Comparison of ENCODE assay signal across 19 cellular contexts in the genomic region with DNA sequence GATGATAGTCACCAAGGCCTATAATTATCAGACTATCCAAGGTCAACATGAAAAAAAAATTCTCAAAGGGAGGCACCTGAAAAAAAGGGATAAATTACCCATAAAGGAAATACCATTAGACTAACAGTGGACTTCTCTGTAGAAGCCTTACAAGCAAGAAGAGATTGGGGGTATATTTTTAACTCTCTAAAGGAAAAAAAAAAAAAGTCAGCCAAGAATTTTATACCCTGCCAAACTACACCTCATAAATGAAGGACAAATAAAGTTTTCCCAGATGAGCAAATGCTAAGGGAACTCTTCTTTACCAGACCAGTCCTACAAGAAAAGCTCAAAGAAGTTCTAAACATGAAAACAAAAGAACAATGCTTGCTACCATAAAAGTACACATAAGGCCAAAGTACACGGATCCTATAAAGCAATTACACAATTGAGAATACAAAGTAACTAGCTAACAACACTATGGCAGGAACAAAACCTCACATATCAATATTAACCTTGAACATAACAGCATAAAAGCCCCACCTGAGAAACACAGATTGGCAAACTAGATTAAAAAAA.
A peak's percentile ranks its signal among the peaks of the same experiment; 100 is the strongest.
DNase-seq lines count a peak whose midpoint lies in the region; ATAC-seq, FAIRE-seq and TF ChIP-seq lines count a peak whose summit lies in the region.
"Had no signal": no experiment of that assay in that cellular context is flagged by ENCODE, and none has a peak within 500 bp of the region (broad histone marks: within the 10 kb centered on the region; RNA-seq: fewer than 3 reads in every experiment).

No MANE protein-coding gene starts in this region.

- H3K9me3 ChIP-seq in HepG2 (ENCODE audit: low read length) = peaks cover 35% of the 10 kb centered on the region
- H3K9me3 ChIP-seq in right lobe of liver = no peaks in the 10 kb centered on the region
- H3K9me3 ChIP-seq in small intestine (ENCODE audit: control insufficient read depth, low read depth) = no peaks in the 10 kb centered on the region

- no peak for DNase-seq in HepG2 (ENCODE audit: low spot score)
- DNase-seq in right lobe of liver = no peak
- DNase-seq in left colon = no peak
- peak; percentile 32 for DNase-seq in small intestine
- DNase-seq in GM03348 (ENCODE audit: low spot score) = no peak
- DNase-seq in CD14-positive monocyte (ENCODE audit: low spot score) = no peak
- DNase-seq: 8988T; Calu3; CD8-positive, alpha-beta T cell; DMS 273 treated with DMSO at 0.1 percent for 48 hours; DMS53; DND-41; EL; GOT3; H9 had no signal

- H3K4me3 Mint-ChIP-seq in CD14-positive monocyte = no peak overlapping the region
- H3K4me3 Mint-ChIP-seq: CD8-positive, alpha-beta T cell; H9 had no signal

- H3K4me2 ChIP-seq in HepG2 (ENCODE audit: low read depth, low read length) = no peak overlapping the region
- H3K4me2 ChIP-seq: BLaER1 had no signal

- BruUV-seq in HepG2 (replicated peaks; lab: Mats Ljungman, UMichigan) = no TSS peak

- H3K4me1 ChIP-seq in HepG2 (ENCODE audit: insufficient read depth, low read length) (no peaks in the 10 kb centered on the region), right lobe of liver (no peaks in the 10 kb centered on the region), small intestine (ENCODE audit: control insufficient read depth in 2 of 2, insufficient read depth in 1 of 2, low read depth in 1 of 2, low read length in 1 of 2) (no peaks in the 10 kb centered on the region)

- H3K9ac ChIP-seq in HepG2 (ENCODE audit: insufficient read depth, low read depth, low read length) = no peak overlapping the region
- H3K9ac ChIP-seq: BLaER1 had no signal

- H3K27ac Mint-ChIP-seq in CD14-positive monocyte = no peak overlapping the region
- H3K27ac Mint-ChIP-seq: CD8-positive, alpha-beta T cell; H9 had no signal

- intact Hi-C loops in HepG2 (cut with micrococcal nuclease; ENCODE audit: unreplicated experiment) = no loop called here
- intact Hi-C loops in right lobe of liver (cut with DNase I) = no loop called here
- intact Hi-C loops in left colon (cut with DNase I, micrococcal nuclease) = no loop called here
- intact Hi-C loops in CD14-positive monocyte (cut with micrococcal nuclease) = no loop called here

- TF ChIP-seq POLR2A in HepG2 (IDR thresholded peaks at IDR 0.05; ENCODE audit: insufficient read depth in 1 of 2, low read depth in 2 of 2, low read length in 2 of 2) = no peak
- no peak for TF ChIP-seq POLR2A in right lobe of liver (IDR thresholded peaks at IDR 0.05)

- H3K4me1 Mint-ChIP-seq in CD14-positive monocyte = peaks cover 11% of the 10 kb centered on the region
- H3K4me1 Mint-ChIP-seq: H9 had no signal

- WGBS in HepG2 (ENCODE audit: low lambda C conversion rate) = 5% methylated on average over 1 of the region's 1 CpG
- WGBS in right lobe of liver (ENCODE audit: insufficient coverage, low coverage, low lambda C conversion rate, missing lambda C conversion rate) = 100% methylated on average over 1 of the region's 1 CpG
- 18 to 73% (median 22%) methylated on average over 1 of the region's 1 CpG for WGBS in small intestine, 3 donors

- TF ChIP-seq RAD21 in HepG2 (CRISPR knock-in tag; IDR thresholded peaks at IDR 0.05) = no peak

- no peaks in the 10 kb centered on the region for H4K20me1 ChIP-seq in HepG2 (ENCODE audit: insufficient read depth, low read length)
- H4K20me1 ChIP-seq: BLaER1 had no signal

- TF ChIP-seq EP300 in HepG2 (IDR thresholded peaks at IDR 0.05; ENCODE audit: low read depth in 2 of 2, low read length in 2 of 2) (no peak), HepG2 (CRISPR knock-in tag; IDR thresholded peaks at IDR 0.05; ENCODE audit: borderline replicate concordance) (no peak)

- TF ChIP-seq CTCF in HepG2 (CRISPR knock-in tag; IDR thresholded peaks at IDR 0.05) (no peak), right lobe of liver (IDR thresholded peaks at IDR 0.05) (no peak), CD14-positive monocyte (IDR thresholded peaks at IDR 0.05) (no peak)

- H2AFZ ChIP-seq in HepG2 (ENCODE audit: low read length) = no peak overlapping the region

- POLR2A ChIA-PET in HepG2 (lab: Yijun Ruan, JAX) = no interaction called here

- H3K36me3 Mint-ChIP-seq in CD14-positive monocyte = peaks cover 6 to 19% of the 10 kb centered on the region in 2 donors

- no peak for FAIRE-seq in HepG2 (lab: Jason Lieb, UNC)
- FAIRE-seq in small intestine (lab: Jason Lieb, UNC) = no peak
- FAIRE-seq: GM12892, GM18507 had no signal

- ATAC-seq in HepG2 = no peak
- no peak for ATAC-seq in right lobe of liver
- peak; percentile 97 for ATAC-seq in left colon
- no peak for ATAC-seq in GM21367 (IDR thresholded peaks at IDR 0.05; ENCODE audit: unreplicated experiment)
- ATAC-seq: CD8-positive, alpha-beta T cell had no signal

- in situ Hi-C loops in HepG2 (cut with HindIII; ENCODE audit: extremely low pct_ligation_motif_present, low pct_unique_long_range_greater_than_20kb) = no loop called here

- CTCF ChIA-PET in HepG2 (lab: Yijun Ruan, JAX; ENCODE audit: low intra/inter-chr PET ratio, low total read pairs) = no interaction called here

- H3K79me2 ChIP-seq in HepG2 (ENCODE audit: insufficient read depth, low read length) = no peaks in the 10 kb centered on the region

- H3K9me3 Mint-ChIP-seq in CD14-positive monocyte = peaks cover 14 to 41% (median 34%) of the 10 kb centered on the region in 7 donors

- no peaks in the 10 kb centered on the region for H3K36me3 ChIP-seq in HepG2 (replicated peaks in 1 of 2; ENCODE audit: control insufficient read depth in 1 of 2, insufficient read depth in 2 of 2, low read length in 2 of 2)
- no peaks in the 10 kb centered on the region for H3K36me3 ChIP-seq in right lobe of liver
- H3K36me3 ChIP-seq in small intestine (ENCODE audit: control insufficient read depth in 2 of 2, insufficient read depth in 2 of 2, low read length in 2 of 2) = no peaks in the 10 kb centered on the region
- H3K36me3 ChIP-seq: BLaER1 had no signal

- no peak overlapping the region for H3K27ac ChIP-seq in HepG2 (ENCODE audit: extremely low read length, insufficient read depth, low read length)
- no peak overlapping the region for H3K27ac ChIP-seq in right lobe of liver
- H3K27ac ChIP-seq in small intestine (ENCODE audit: low read depth in 1 of 2, low read length in 1 of 2) = no peak overlapping the region
- H3K27ac ChIP-seq: BLaER1 had no signal

- H3K27me3 Mint-ChIP-seq in CD14-positive monocyte (ENCODE audit: low read depth in 3 of 3) = peaks cover 0 to 3% (median 1%) of the 10 kb centered on the region in 3 donors

- H3K27me3 ChIP-seq in HepG2 (ENCODE audit: control insufficient read depth in 1 of 2, insufficient read depth in 2 of 2, low read length in 2 of 2) (no peaks in the 10 kb centered on the region), right lobe of liver (no peaks in the 10 kb centered on the region), small intestine (ENCODE audit: control insufficient read depth in 2 of 2, insufficient read depth in 2 of 2, low read length in 2 of 2) (no peaks in the 10 kb centered on the region)
- H3K27me3 ChIP-seq: BLaER1 had no signal

- H3K4me3 ChIP-seq in HepG2 (replicated peaks in 1 of 3; ENCODE audit: insufficient read depth in 1 of 3, low read depth in 2 of 3, low read length in 3 of 3) (no peak overlapping the region), right lobe of liver (no peak overlapping the region), small intestine (ENCODE audit: low read depth in 1 of 2, low read length in 2 of 2) (no peak overlapping the region)
- H3K4me3 ChIP-seq: BLaER1 had no signal

TF ChIP-seq in HepG2, 621 proteins besides CTCF, POLR2A, EP300 and RAD21:
- no peak for TF ChIP-seq STAG1 (CRISPR knock-in tag; IDR thresholded peaks at IDR 0.05)
- TF ChIP-seq MXD4 (CRISPR knock-in tag; IDR thresholded peaks at IDR 0.05) = no peak
- TF ChIP-seq ZFP1 (CRISPR knock-in tag; IDR thresholded peaks at IDR 0.05) = peak; percentile 60; the same call in 1 of the 2 replicates
